In genomic region chr17:68205251-68205807, GRCh38 we compare ENCODE assay signal across 8 cellular contexts. TPM values are rescaled to one million over a fixed set of nuclear protein-coding genes. Genes with fewer than 3 reads are reported as not detected.
DNase-seq lines count a peak whose midpoint lies in the region; ATAC-seq and TF ChIP-seq lines count a peak whose summit lies in the region.

No MANE protein-coding gene starts in this region.

- POLR2A ChIA-PET in activated CD4-positive, alpha-beta T cell treated with anti-CD3 and anti-CD28 coated beads, Interleukin-2, amount 10 ng/mL, durations not matched to agents 7 days and 5 days (lab: Charles Lee), result interaction anchor here (0.6 to 0.7 kb wide), 3 partner anchors 20 to 44 kb away, joined by 3 to 4 read pairs (median 3); no protein-coding TSS in a partner anchor

- peak overlapping the region; percentile 88 for H3K9ac ChIP-seq in BLaER1

- H3K4me1 Mint-ChIP-seq in activated CD4-positive, alpha-beta T cell treated with anti-CD3 and anti-CD28 coated beads, Interleukin-2, amount 10 ng/mL, durations not matched to agents 7 days and 5 days, result peaks cover 32% of the 10 kb centered on the region

- DNase-seq in NCI-H460 (ENCODE audit: extremely low read depth, low read depth) (peak; percentile 85), dermis blood vessel endothelial cell (peak; percentile 94), lower leg skin (ENCODE audit: low spot score in 2 of 2) (peak; percentile 91 to 98)
- DNase-seq in activated CD4-positive, alpha-beta T cell treated with anti-CD3 and anti-CD28 coated beads, Interleukin-2, amount 10 ng/mL, durations not matched to agents 7 days and 5 days, result peak; percentile 93
- DNase-seq in stimulated activated CD4-positive, alpha-beta T cell treated with anti-CD3 and anti-CD28 coated beads, Interleukin-4, amount 100 ng/mL, for 48 hours (ENCODE audit: low read depth in 2 of 2), result peak; percentile 88 to 92

- peaks cover 24% of the 10 kb centered on the region for H3K36me3 ChIP-seq in BLaER1

- peaks cover 3% of the 10 kb centered on the region for H4K20me1 ChIP-seq in BLaER1

- peaks cover 36% of the 10 kb centered on the region for H3K4me1 ChIP-seq in BLaER1

- peak overlapping the region; percentile 96 for H3K27ac Mint-ChIP-seq in activated CD4-positive, alpha-beta T cell treated with anti-CD3 and anti-CD28 coated beads, Interleukin-2, amount 10 ng/mL, durations not matched to agents 7 days and 5 days

- WGBS in lower leg skin, 2 donors, result 1% methylated on average over 27 to 45 of the region's 71 CpGs

- peak; percentile 76 for TF ChIP-seq POLR2A in GM19099 (IDR thresholded peaks at IDR 0.05; ENCODE audit: extremely low read depth, insufficient read length, low read depth)
- peak in 1 of 2 donors; percentile 46 for TF ChIP-seq POLR2A in lower leg skin (IDR thresholded peaks at IDR 0.05)

- peak overlapping the region; percentile 87 for H3K4me2 ChIP-seq in BLaER1

- H3K9me3 ChIP-seq in BLaER1, result no peaks in the 10 kb centered on the region

- peak overlapping the region; percentile 95 for H3K27ac ChIP-seq in BLaER1

- no peaks in the 10 kb centered on the region for H3K9me3 Mint-ChIP-seq in activated CD4-positive, alpha-beta T cell treated with anti-CD3 and anti-CD28 coated beads, Interleukin-2, amount 10 ng/mL, durations not matched to agents 7 days and 5 days

- peak in 2 of 3 donors; percentile 8 to 34 for TF ChIP-seq CTCF in lower leg skin (IDR thresholded peaks at IDR 0.05)

- ATAC-seq in HG03378 (IDR thresholded peaks at IDR 0.05; ENCODE audit: unreplicated experiment), result peak; percentile 84

- peak overlapping the region; percentile 87 for H3K4me3 ChIP-seq in BLaER1
- H3K4me3 ChIP-seq in lower leg skin (ENCODE audit: low read depth, poor library complexity, severe bottlenecking), result peak overlapping the region; percentile 76

- H3K27me3 Mint-ChIP-seq in activated CD4-positive, alpha-beta T cell treated with anti-CD3 and anti-CD28 coated beads, Interleukin-2, amount 10 ng/mL, durations not matched to agents 7 days and 5 days, result peaks cover 7% of the 10 kb centered on the region

- H3K36me3 Mint-ChIP-seq in activated CD4-positive, alpha-beta T cell treated with anti-CD3 and anti-CD28 coated beads, Interleukin-2, amount 10 ng/mL, durations not matched to agents 7 days and 5 days (ENCODE audit: low read depth), result peaks cover 27% of the 10 kb centered on the region

- peaks cover 40% of the 10 kb centered on the region for H3K27me3 ChIP-seq in BLaER1

- CTCF ChIA-PET in activated CD4-positive, alpha-beta T cell treated with anti-CD3 and anti-CD28 coated beads, Interleukin-2, amount 10 ng/mL, durations not matched to agents 7 days and 5 days (lab: Charles Lee), result interaction anchor here (0.5 to 3.0 kb wide), 24 partner anchors 8 to 873 kb away, joined by 3 to 15 read pairs (median 4); no protein-coding TSS in a partner anchor

- intact Hi-C loops in lower leg skin (cut with DNase I; ENCODE audit: low total_unique reads), result no loop called here

- H3K4me3 Mint-ChIP-seq in activated CD4-positive, alpha-beta T cell treated with anti-CD3 and anti-CD28 coated beads, Interleukin-2, amount 10 ng/mL, durations not matched to agents 7 days and 5 days, result peak overlapping the region; percentile 87

RNA-seq across cellular contexts. Expression of gene AMZ2, which starts 42.5 kb away (rescaled TPM):
- 147 and 160 TPM in 2 replicates for total RNA-seq in NCI-H460 (2014; rRNA removed; shearing (Covaris generic))
- 79.3 and 108 TPM in 2 replicates for polyA plus RNA-seq in NCI-H460 (2014; cell fraction: nucleus; rRNA removed)
- total RNA-seq in activated CD4-positive, alpha-beta T cell treated with anti-CD3 and anti-CD28 coated beads, Interleukin-2, amount 10 ng/mL, durations not matched to agents 7 days and 5 days, result 10 to 100 TPM; 72.5 to 82.3 TPM
- total RNA-seq in dermis blood vessel endothelial cell (41.8 and 43.9 TPM in 2 replicates), lower leg skin (10 to 100 TPM; 25.8 to 55.0 (median 46.2) TPM)

Comparison
In these comparisons a context has a peak if more than half of its experiments do, and no peak if none do; other contexts are left out.
1. Peak in every context shown above with its lines: DNase-seq, ATAC-seq, H3K4me3 ChIP-seq and H3K27ac ChIP-seq.